Comparison of ENCODE assay signal across 2 cellular contexts in genomic region chr13:99414048-99414995, GRCh38.
TF ChIP-seq lines count a peak whose summit lies in the region.

No MANE protein-coding gene starts in this region.

TF ChIP-seq in HEK293, 187 proteins besides CTCF, POLR2A, EP300 and RAD21:
- TF ChIP-seq ZNF292 (tag by site-specific recombination; IDR thresholded peaks at IDR 0.05; ENCODE audit: borderline replicate concordance, low read depth) = no peak
- TF ChIP-seq ZNF19 (tag by site-specific recombination; IDR thresholded peaks at IDR 0.05; ENCODE audit: low read depth) = no peak
- TF ChIP-seq, protein P1, sequence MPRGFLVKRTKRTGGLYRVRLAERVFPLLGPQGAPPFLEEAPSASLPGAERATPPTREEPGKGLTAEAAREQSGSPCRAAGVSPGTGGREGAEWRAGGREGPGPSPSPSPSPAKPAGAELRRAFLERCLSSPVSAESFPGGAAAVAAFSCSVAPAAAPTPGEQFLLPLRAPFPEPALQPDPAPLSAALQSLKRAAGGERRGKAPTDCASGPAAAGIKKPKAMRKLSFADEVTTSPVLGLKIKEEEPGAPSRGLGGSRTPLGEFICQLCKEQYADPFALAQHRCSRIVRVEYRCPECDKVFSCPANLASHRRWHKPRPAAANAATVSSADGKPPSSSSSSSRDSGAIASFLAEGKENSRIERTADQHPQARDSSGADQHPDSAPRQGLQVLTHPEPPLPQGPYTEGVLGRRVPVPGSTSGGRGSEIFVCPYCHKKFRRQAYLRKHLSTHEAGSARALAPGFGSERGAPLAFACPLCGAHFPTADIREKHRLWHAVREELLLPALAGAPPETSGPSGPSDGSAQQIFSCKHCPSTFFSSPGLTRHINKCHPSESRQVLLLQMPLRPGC (tag by site-specific recombination; IDR thresholded peaks at IDR 0.05) = 0 out of 2 replicates have a peak, but pooled peaks have one; percentile 22
- TF ChIP-seq ZNF629 (tag by site-specific recombination; IDR thresholded peaks at IDR 0.05) = no peak
- TF ChIP-seq EGR2 (tag by site-specific recombination; IDR thresholded peaks at IDR 0.05; ENCODE audit: low read depth) = peak; percentile 94; the same call in 1 of the 2 replicates
- peak; percentile 75; the same call in 1 of the 2 replicates for TF ChIP-seq ZNF18 (tag by site-specific recombination; IDR thresholded peaks at IDR 0.05)
- TF ChIP-seq ZNF621 (tag by site-specific recombination; IDR thresholded peaks at IDR 0.05) = 0 out of 2 replicates have a peak, but pooled peaks have one; percentile 28
- TF ChIP-seq KLF9 (tag by site-specific recombination; IDR thresholded peaks at IDR 0.05; ENCODE audit: low read depth) = peak; percentile 30; the same call in 1 of the 2 replicates
- peak; percentile 16; the same call in 1 of the 2 replicates for TF ChIP-seq ZNF707 (tag by site-specific recombination; IDR thresholded peaks at IDR 0.05)
- peak; percentile 93 for TF ChIP-seq ZFHX2 (tag by site-specific recombination; conservative IDR thresholded peaks at IDR 0.05)

TF ChIP-seq in H1, 55 proteins besides CTCF, POLR2A, EP300 and RAD21:
- TF ChIP-seq ZNF274 (IDR thresholded peaks at IDR 0.05; ENCODE audit: borderline replicate concordance, extremely low read depth, low read length) = no peak
- no peak for TF ChIP-seq SIRT6 (IDR thresholded peaks at IDR 0.05; ENCODE audit: low read length)
